Comparison of ENCODE assay signal across 37 cellular contexts in genomic region chr2:44883356-44883755, GRCh38. TPM values are rescaled to one million over a fixed set of nuclear protein-coding genes. Genes with fewer than 3 reads are reported as not detected.
"Had no signal": no experiment of that assay in that cellular context is flagged by ENCODE, and none has a peak within 500 bp of the region (broad histone marks: within the 10 kb centered on the region; RNA-seq: fewer than 3 reads in every experiment).

No MANE protein-coding gene starts in this region.

- H3K4me3 ChIP-seq: MG63 had no signal

- H3K9me3 ChIP-seq: MG63 had no signal

- H3K36me3 ChIP-seq: MG63 had no signal

- DNase-seq: Karpas-422, Kasumi-1, MG63, MM.1S, MV-4-11, NCI-H1048, NCI-H1092, NCI-H1092 treated with DMSO at 0.1 percent for 48 hours, NCI-H1105, NCI-H1105 treated with DMSO at 0.1 percent for 48 hours, NCI-H1417, NCI-H1417 treated with DMSO at 0.1 percent for 48 hours, NCI-H1436, NCI-H1436 treated with DMSO at 0.1 percent for 48 hours, NCI-H146, NCI-H1694, NCI-H1694 treated with DMSO at 0.1 percent for 48 hours, NCI-H187, NCI-H187 treated with DMSO at 0.1 percent for 48 hours, NCI-H1930, NCI-H2029, NCI-H2029 treated with DMSO at 0.1 percent for 48 hours, NCI-H2081, NCI-H2081 treated with DMSO at 0.1 percent for 48 hours, NCI-H2107, NCI-H2171, NCI-H2171 treated with DMSO at 0.1 percent for 48 hours, NCI-H2227 treated with DMSO at 0.1 percent for 48 hours, NCI-H226, NCI-H345, NCI-H446, NCI-H446 treated with DMSO at 0.1 percent for 48 hours, NCI-H510A, NCI-H510A treated with DMSO at 0.1 percent for 48 hours had no signal

- H3K27me3 ChIP-seq: MG63 had no signal

RNA-seq across cellular contexts. Expression of gene SIX3, which starts 58.1 kb away (rescaled TPM):
- total RNA-seq: LHCN-M2, M059J, MCF 10A had no signal
